Comparison of ENCODE assay signal across 8 cellular contexts in the genomic region with DNA sequence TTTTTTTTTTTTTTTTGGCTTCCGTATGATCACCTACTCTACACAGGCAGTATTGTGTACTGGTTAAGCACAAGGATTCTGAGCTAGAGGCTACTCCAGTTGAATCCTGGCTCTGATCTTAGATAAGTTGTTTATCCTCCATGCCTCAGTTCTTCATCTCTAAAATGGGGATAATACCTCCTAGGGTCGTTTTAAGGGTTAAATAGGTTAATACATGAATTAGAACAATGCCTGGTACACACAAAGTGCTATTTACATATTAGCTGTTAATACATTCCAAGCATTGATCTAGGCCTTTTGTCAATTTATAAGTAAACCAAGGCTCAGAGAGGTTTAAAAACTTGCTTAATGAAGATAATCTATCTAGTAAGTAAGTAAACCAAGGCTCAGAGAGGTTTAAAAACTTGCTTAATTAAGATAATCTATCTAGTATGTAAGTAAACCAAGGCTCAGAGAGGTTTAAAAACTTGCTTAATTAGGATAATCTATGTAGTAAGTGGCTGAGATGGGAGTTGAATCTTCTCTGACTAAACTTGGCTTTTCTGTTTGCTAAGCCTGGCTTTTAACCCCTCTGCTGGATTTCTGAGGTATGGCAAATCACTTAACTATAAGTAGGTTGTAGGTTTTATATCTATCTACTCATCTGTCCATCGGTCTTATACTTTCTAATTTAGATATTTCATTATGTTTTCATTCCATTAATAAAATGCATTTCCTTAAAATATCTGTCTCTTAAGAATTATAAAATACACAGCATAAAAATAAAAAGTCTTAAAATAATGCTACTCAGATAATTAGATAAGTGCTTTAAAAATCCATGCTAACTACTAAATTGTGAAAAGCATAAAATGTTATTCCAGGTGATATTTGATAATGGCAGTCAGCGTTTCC. TPM values are rescaled to one million over a fixed set of nuclear protein-coding genes. Genes with fewer than 3 reads are reported as not detected.
DNase-seq lines count a peak whose midpoint lies in the region; ATAC-seq and TF ChIP-seq lines count a peak whose summit lies in the region.

No MANE protein-coding gene starts in this region.

- intact Hi-C loops in MCF 10A (cut with micrococcal nuclease) (loop anchor here (1.0 kb wide), 2 partner anchors 24 to 82 kb away; no protein-coding TSS in a partner anchor), breast epithelium (cut with DNase I; ENCODE audit: low total_unique reads) (no loop called here), uterus (cut with DNase I; ENCODE audit: low total_unique reads) (no loop called here)
- intact Hi-C loops in dendritic cell treated with granulocyte-macrophage colony-stimulating factor and Interleukin-4, amounts not matched to agents 40 ng/mL and 50 ng/mL, for 4 days (cut with micrococcal nuclease): no loop called here

- POLR2A ChIA-PET in MCF 10A (lab: Yijun Ruan, JAX): interaction anchor here (0.5 to 0.9 kb wide), 3 partner anchors 17 to 153 kb away, joined by 3 to 4 read pairs (median 3); no protein-coding TSS in a partner anchor

- H3K27me3 Mint-ChIP-seq in MCF 10A (ENCODE audit: insufficient read depth, unreplicated experiment): no peaks in the 10 kb centered on the region
- peaks cover 6% of the 10 kb centered on the region for H3K27me3 Mint-ChIP-seq in dendritic cell treated with granulocyte-macrophage colony-stimulating factor and Interleukin-4, amounts not matched to agents 40 ng/mL and 50 ng/mL, for 4 days
- H3K27me3 Mint-ChIP-seq in stimulated activated naive B cell treated with anti-CD40 and anti-IgM and Interleukin-4, amounts not matched to agents 10 μg/mL and 1 μg/mL and 100 μg/mL, for 72 hours: no peaks in the 10 kb centered on the region
- H3K27me3 Mint-ChIP-seq in activated CD8-positive, alpha-beta memory T cell treated with anti-CD3 and anti-CD28 coated beads, Interleukin-2, amount 10 ng/mL, durations not matched to agents 7 days and 5 days: peaks cover 36% of the 10 kb centered on the region

- CTCF ChIA-PET in MCF 10A (lab: Yijun Ruan, JAX): interaction anchor here (0.6 to 4.5 kb wide), 13 partner anchors 11 to 362 kb away, joined by 3 to 26 read pairs (median 4); no protein-coding TSS in a partner anchor
- CTCF ChIA-PET in activated CD8-positive, alpha-beta memory T cell treated with anti-CD3 and anti-CD28 coated beads, Interleukin-2, amount 10 ng/mL, durations not matched to agents 7 days and 5 days (lab: Charles Lee): interaction anchor here (0.7 to 2.4 kb wide), 9 partner anchors 23 to 120 kb away, joined by 3 to 12 read pairs (median 4); no protein-coding TSS in a partner anchor

- H3K9me3 ChIP-seq in breast epithelium: no peaks in the 10 kb centered on the region
- no peaks in the 10 kb centered on the region for H3K9me3 ChIP-seq in uterus

- H3K27ac ChIP-seq in breast epithelium (no peak overlapping the region), uterus (no peak overlapping the region)

- H3K36me3 Mint-ChIP-seq in MCF 10A (ENCODE audit: insufficient read depth, unreplicated experiment): no peaks in the 10 kb centered on the region
- no peaks in the 10 kb centered on the region for H3K36me3 Mint-ChIP-seq in dendritic cell treated with granulocyte-macrophage colony-stimulating factor and Interleukin-4, amounts not matched to agents 40 ng/mL and 50 ng/mL, for 4 days (ENCODE audit: low read depth)
- no peaks in the 10 kb centered on the region for H3K36me3 Mint-ChIP-seq in stimulated activated naive B cell treated with anti-CD40 and anti-IgM and Interleukin-4, amounts not matched to agents 10 μg/mL and 1 μg/mL and 100 μg/mL, for 72 hours
- no peaks in the 10 kb centered on the region for H3K36me3 Mint-ChIP-seq in activated CD8-positive, alpha-beta memory T cell treated with anti-CD3 and anti-CD28 coated beads, Interleukin-2, amount 10 ng/mL, durations not matched to agents 7 days and 5 days

- no peaks in the 10 kb centered on the region for H3K9me3 Mint-ChIP-seq in MCF 10A (ENCODE audit: unreplicated experiment)
- no peaks in the 10 kb centered on the region for H3K9me3 Mint-ChIP-seq in dendritic cell treated with granulocyte-macrophage colony-stimulating factor and Interleukin-4, amounts not matched to agents 40 ng/mL and 50 ng/mL, for 4 days
- no peaks in the 10 kb centered on the region for H3K9me3 Mint-ChIP-seq in stimulated activated naive B cell treated with anti-CD40 and anti-IgM and Interleukin-4, amounts not matched to agents 10 μg/mL and 1 μg/mL and 100 μg/mL, for 72 hours
- no peaks in the 10 kb centered on the region for H3K9me3 Mint-ChIP-seq in activated CD8-positive, alpha-beta memory T cell treated with anti-CD3 and anti-CD28 coated beads, Interleukin-2, amount 10 ng/mL, durations not matched to agents 7 days and 5 days (ENCODE audit: low read depth)

- no peak overlapping the region for H3K4me3 Mint-ChIP-seq in MCF 10A (ENCODE audit: unreplicated experiment)
- no peak overlapping the region for H3K4me3 Mint-ChIP-seq in dendritic cell treated with granulocyte-macrophage colony-stimulating factor and Interleukin-4, amounts not matched to agents 40 ng/mL and 50 ng/mL, for 4 days
- no peak overlapping the region for H3K4me3 Mint-ChIP-seq in stimulated activated naive B cell treated with anti-CD40 and anti-IgM and Interleukin-4, amounts not matched to agents 10 μg/mL and 1 μg/mL and 100 μg/mL, for 72 hours
- H3K4me3 Mint-ChIP-seq in activated CD8-positive, alpha-beta memory T cell treated with anti-CD3 and anti-CD28 coated beads, Interleukin-2, amount 10 ng/mL, durations not matched to agents 7 days and 5 days: no peak overlapping the region

- TF ChIP-seq POLR2A in breast epithelium (IDR thresholded peaks at IDR 0.05) (no peak), uterus (IDR thresholded peaks at IDR 0.05) (no peak)

- no peaks in the 10 kb centered on the region for H3K27me3 ChIP-seq in breast epithelium
- no peaks in the 10 kb centered on the region for H3K27me3 ChIP-seq in uterus

- TF ChIP-seq CTCF in MCF 10A (IDR thresholded peaks at IDR 0.05; ENCODE audit: unreplicated experiment): no peak
- no peak for TF ChIP-seq CTCF in breast epithelium (IDR thresholded peaks at IDR 0.05)
- peak in 1 of 4 experiments; percentile 26 for TF ChIP-seq CTCF in uterus (IDR thresholded peaks at IDR 0.05)

- no peak overlapping the region for H3K27ac Mint-ChIP-seq in MCF 10A (ENCODE audit: low read depth, unreplicated experiment)
- H3K27ac Mint-ChIP-seq in dendritic cell treated with granulocyte-macrophage colony-stimulating factor and Interleukin-4, amounts not matched to agents 40 ng/mL and 50 ng/mL, for 4 days: peak overlapping the region; percentile 71
- peak overlapping the region; percentile 91 for H3K27ac Mint-ChIP-seq in stimulated activated naive B cell treated with anti-CD40 and anti-IgM and Interleukin-4, amounts not matched to agents 10 μg/mL and 1 μg/mL and 100 μg/mL, for 72 hours
- H3K27ac Mint-ChIP-seq in activated CD8-positive, alpha-beta memory T cell treated with anti-CD3 and anti-CD28 coated beads, Interleukin-2, amount 10 ng/mL, durations not matched to agents 7 days and 5 days: no peak overlapping the region

- H3K4me3 ChIP-seq in breast epithelium (no peak overlapping the region), uterus (no peak overlapping the region)

- DNase-seq in MCF 10A (ENCODE audit: unreplicated experiment) (peak; percentile 43), breast epithelium (ENCODE audit: low spot score in 2 of 2) (no peak), NCI-H2107 treated with DMSO at 0.1 percent for 48 hours (lab: John Stamatoyannopoulos, UW; ENCODE audit: unreplicated experiment) (peak; percentile 49), uterus (no peak)
- no peak for DNase-seq in stimulated activated naive B cell treated with anti-CD40 and anti-IgM and Interleukin-4, amounts not matched to agents 10 μg/mL and 1 μg/mL and 100 μg/mL, for 72 hours
- no peak for DNase-seq in activated CD8-positive, alpha-beta memory T cell treated with anti-CD3 and anti-CD28 coated beads, Interleukin-2, amount 10 ng/mL, durations not matched to agents 7 days and 5 days

- no peaks in the 10 kb centered on the region for H3K36me3 ChIP-seq in breast epithelium
- H3K36me3 ChIP-seq in uterus: no peaks in the 10 kb centered on the region

- peaks cover 19% of the 10 kb centered on the region for H3K4me1 Mint-ChIP-seq in MCF 10A (ENCODE audit: insufficient read depth, unreplicated experiment)
- peaks cover 56% of the 10 kb centered on the region for H3K4me1 Mint-ChIP-seq in dendritic cell treated with granulocyte-macrophage colony-stimulating factor and Interleukin-4, amounts not matched to agents 40 ng/mL and 50 ng/mL, for 4 days (ENCODE audit: low read depth)
- peaks cover 35 to 56% of the 10 kb centered on the region in 2 donors for H3K4me1 Mint-ChIP-seq in stimulated activated naive B cell treated with anti-CD40 and anti-IgM and Interleukin-4, amounts not matched to agents 10 μg/mL and 1 μg/mL and 100 μg/mL, for 72 hours
- peaks cover 52% of the 10 kb centered on the region for H3K4me1 Mint-ChIP-seq in activated CD8-positive, alpha-beta memory T cell treated with anti-CD3 and anti-CD28 coated beads, Interleukin-2, amount 10 ng/mL, durations not matched to agents 7 days and 5 days

- H3K4me1 ChIP-seq in breast epithelium: no peaks in the 10 kb centered on the region
- no peaks in the 10 kb centered on the region for H3K4me1 ChIP-seq in uterus

- no TSS peak for BruUV-seq in MCF 10A (replicated peaks; lab: Mats Ljungman, UMichigan)

- ATAC-seq in HG02642 (IDR thresholded peaks at IDR 0.05; ENCODE audit: poor library complexity, unreplicated experiment): peak; percentile 4
- ATAC-seq in stimulated activated naive B cell treated with anti-CD40 and anti-IgM and Interleukin-4, amounts not matched to agents 10 μg/mL and 1 μg/mL and 100 μg/mL, for 72 hours (replicated peaks): peak; percentile 3 to 7
- ATAC-seq in activated CD8-positive, alpha-beta memory T cell treated with anti-CD3 and anti-CD28 coated beads, Interleukin-2, amount 10 ng/mL, durations not matched to agents 7 days and 5 days: no peak

RNA-seq across cellular contexts. Expression of gene ST7, which starts 59.2 kb away (rescaled TPM):
- 14.8 and 18.5 TPM in 2 replicates for total RNA-seq in MCF 10A (2022)
- 10 to 100 TPM; 24.3 to 41.4 (median 27.5) TPM for total RNA-seq in breast epithelium
- total RNA-seq in uterus: 10 to 100 TPM; 27.4 to 41.0 (median 31.4) TPM
- total RNA-seq in activated CD8-positive, alpha-beta memory T cell treated with anti-CD3 and anti-CD28 coated beads, Interleukin-2, amount 10 ng/mL, durations not matched to agents 7 days and 5 days: 10 to 100 TPM in 1 of 2 experiments, 1 to 10 TPM in 1; 7.2 to 12.8 TPM

Comparison
In these comparisons a context has a peak if more than half of its experiments do, and no peak if none do; other contexts are left out.
1. DNase-seq: peak in MCF 10A (single experiment) and NCI-H2107 treated with DMSO at 0.1 percent for 48 hours (single experiment); none in breast epithelium (0 of 2), stimulated activated naive B cell treated with anti-CD40 and anti-IgM and Interleukin-4, amounts not matched to agents 10 μg/mL and 1 μg/mL and 100 μg/mL, for 72 hours (single experiment), uterus (0 of 2) and activated CD8-positive, alpha-beta memory T cell treated with anti-CD3 and anti-CD28 coated beads, Interleukin-2, amount 10 ng/mL, durations not matched to agents 7 days and 5 days (single experiment).
2. H3K27ac Mint-ChIP-seq: peak in dendritic cell treated with granulocyte-macrophage colony-stimulating factor and Interleukin-4, amounts not matched to agents 40 ng/mL and 50 ng/mL, for 4 days (single experiment) and stimulated activated naive B cell treated with anti-CD40 and anti-IgM and Interleukin-4, amounts not matched to agents 10 μg/mL and 1 μg/mL and 100 μg/mL, for 72 hours (single experiment); none in MCF 10A (single experiment) and activated CD8-positive, alpha-beta memory T cell treated with anti-CD3 and anti-CD28 coated beads, Interleukin-2, amount 10 ng/mL, durations not matched to agents 7 days and 5 days (single experiment).